ENCODE assay signal across 1 cellular context in genomic region chr16:77307764-77308561, GRCh38.
A peak's percentile ranks its signal among the peaks of the same experiment; 100 is the strongest.
TF ChIP-seq lines count a peak whose summit lies in the region.

No MANE protein-coding gene starts in this region.

TF ChIP-seq in HEK293, 187 proteins besides CTCF, POLR2A, EP300 and RAD21 (continued from another document):
- peak; percentile 50; the same call in 1 of the 2 replicates for TF ChIP-seq ZNF24 (tag by site-specific recombination; IDR thresholded peaks at IDR 0.05)
- no peak for TF ChIP-seq ZNF561 (tag by site-specific recombination; IDR thresholded peaks at IDR 0.05; ENCODE audit: borderline replicate concordance)
- TF ChIP-seq ZNF221 (tag by site-specific recombination; IDR thresholded peaks at IDR 0.05; ENCODE audit: borderline replicate concordance), result no peak
- peak; percentile 61; the same call in 1 of the 2 replicates for TF ChIP-seq ZBTB21 (tag by site-specific recombination; IDR thresholded peaks at IDR 0.05)
- TF ChIP-seq ZNF121 (tag by site-specific recombination; IDR thresholded peaks at IDR 0.05), result no peak
- TF ChIP-seq YY1 (tag by site-specific recombination; IDR thresholded peaks at IDR 0.05), result no peak
- no peak for TF ChIP-seq ZNF19 (tag by site-specific recombination; IDR thresholded peaks at IDR 0.05; ENCODE audit: low read depth)
- TF ChIP-seq ZNF302 (tag by site-specific recombination; IDR thresholded peaks at IDR 0.05; ENCODE audit: low read depth), result no peak
- TF ChIP-seq ZNF366 (tag by site-specific recombination; conservative IDR thresholded peaks at IDR 0.05), result peak; percentile 72
- TF ChIP-seq ZNF140 (tag by site-specific recombination; IDR thresholded peaks at IDR 0.05), result no peak
- TF ChIP-seq ZNF768 (tag by site-specific recombination; IDR thresholded peaks at IDR 0.05), result no peak
- TF ChIP-seq ZNF785 (tag by site-specific recombination; IDR thresholded peaks at IDR 0.05), result no peak
- peak; percentile 67 for TF ChIP-seq KLF8 (tag by site-specific recombination; IDR thresholded peaks at IDR 0.05)
- TF ChIP-seq PBX3 (CRISPR knock-in tag; IDR thresholded peaks at IDR 0.05), result no peak
- TF ChIP-seq ZNF677 (tag by site-specific recombination; IDR thresholded peaks at IDR 0.05), result no peak
- no peak for TF ChIP-seq REST (tag by site-specific recombination; IDR thresholded peaks at IDR 0.05)
- TF ChIP-seq ZNF416 (tag by site-specific recombination; IDR thresholded peaks at IDR 0.05), result no peak
- TF ChIP-seq ZNF701 (tag by site-specific recombination; IDR thresholded peaks at IDR 0.05), result no peak
- no peak for TF ChIP-seq OSR2 (tag by site-specific recombination; IDR thresholded peaks at IDR 0.05)
- TF ChIP-seq PRDM4 (tag by site-specific recombination; IDR thresholded peaks at IDR 0.05), result peak; percentile 33; the same call in 1 of the 2 replicates
- TF ChIP-seq ZNF548 (tag by site-specific recombination; IDR thresholded peaks at IDR 0.05), result no peak
- peak; percentile 85 for TF ChIP-seq SP7 (tag by site-specific recombination; IDR thresholded peaks at IDR 0.05)
- TF ChIP-seq ZNF843 (tag by site-specific recombination; IDR thresholded peaks at IDR 0.05), result peak; percentile 82
- no peak for TF ChIP-seq ZNF248 (tag by site-specific recombination; IDR thresholded peaks at IDR 0.05)
- TF ChIP-seq ZNF518A (tag by site-specific recombination; conservative IDR thresholded peaks at IDR 0.05; ENCODE audit: low read depth), result peak; percentile 37; the same call in 1 of the 2 replicates
- no peak for TF ChIP-seq ZNF174 (tag by site-specific recombination; IDR thresholded peaks at IDR 0.05)
- no peak for TF ChIP-seq ZNF146 (tag by site-specific recombination; IDR thresholded peaks at IDR 0.05)
- no peak for TF ChIP-seq GFI1B (tag by site-specific recombination; IDR thresholded peaks at IDR 0.05)
- no peak for TF ChIP-seq ZNF148 (tag by site-specific recombination; IDR thresholded peaks at IDR 0.05; ENCODE audit: borderline replicate concordance)
- TF ChIP-seq ZNF449 (tag by site-specific recombination; IDR thresholded peaks at IDR 0.05), result no peak
- TF ChIP-seq ZBTB7A (tag by site-specific recombination; IDR thresholded peaks at IDR 0.05; ENCODE audit: low read depth), result no peak
- no peak for TF ChIP-seq KLF7 (tag by site-specific recombination; IDR thresholded peaks at IDR 0.05; ENCODE audit: borderline replicate concordance)
- TF ChIP-seq ZNF629 (tag by site-specific recombination; IDR thresholded peaks at IDR 0.05), result peak; percentile 91
- peak; percentile 69 for TF ChIP-seq ZNF398 (tag by site-specific recombination; IDR thresholded peaks at IDR 0.05)
- TF ChIP-seq ZNF324 (tag by site-specific recombination; IDR thresholded peaks at IDR 0.05), result no peak
- peak; percentile 77; the same call in 1 of the 2 replicates for TF ChIP-seq TSHZ1 (tag by site-specific recombination; IDR thresholded peaks at IDR 0.05; ENCODE audit: borderline replicate concordance)
- no peak for TF ChIP-seq ZNF211 (tag by site-specific recombination; IDR thresholded peaks at IDR 0.05; ENCODE audit: low read depth)
- TF ChIP-seq HOXD13 (CRISPR knock-in tag; IDR thresholded peaks at IDR 0.05; ENCODE audit: borderline replicate concordance), result no peak
